In genomic region chr2:134790487-134790886, GRCh38 we compare ENCODE assay signal across 23 cellular contexts. TPM values are rescaled to one million over a fixed set of nuclear protein-coding genes. Genes with fewer than 3 reads are reported as not detected.
DNase-seq lines count a peak whose midpoint lies in the region; ATAC-seq, FAIRE-seq and TF ChIP-seq lines count a peak whose summit lies in the region.
"Had no signal": no experiment of that assay in that cellular context is flagged by ENCODE, and none has a peak within 500 bp of the region (broad histone marks: within the 10 kb centered on the region; RNA-seq: fewer than 3 reads in every experiment).

No MANE protein-coding gene starts in this region.

- H3K9ac ChIP-seq in Karpas-422 (ENCODE audit: low read length), result no peak overlapping the region
- no peak overlapping the region for H3K9ac ChIP-seq in endodermal cell (ENCODE audit: extremely low read depth, low read length, poor library complexity, severe bottlenecking)
- H3K9ac ChIP-seq: parathyroid adenoma had no signal

- H2AFZ ChIP-seq in Karpas-422 (ENCODE audit: low read length), result no peak overlapping the region
- H2AFZ ChIP-seq: parathyroid adenoma had no signal

- H3K4me2 ChIP-seq in Karpas-422 (ENCODE audit: low read depth, low read length, poor library complexity, severe bottlenecking), result no peak overlapping the region

- H3K4me3 ChIP-seq in Karpas-422 (ENCODE audit: low read length), result no peak overlapping the region
- no peak overlapping the region for H3K4me3 ChIP-seq in endodermal cell (ENCODE audit: low read length)
- H3K4me3 ChIP-seq: dorsolateral prefrontal cortex had no signal

- no peak for ATAC-seq in GM18867 (IDR thresholded peaks at IDR 0.05; ENCODE audit: unreplicated experiment)
- ATAC-seq: left lobe of liver had no signal

- H3K36me3 ChIP-seq in Karpas-422 (ENCODE audit: insufficient read depth, low read length), result no peaks in the 10 kb centered on the region
- H3K36me3 ChIP-seq in endodermal cell (ENCODE audit: control insufficient read depth, insufficient read depth, low read length), result no peaks in the 10 kb centered on the region

- H3K27me3 Mint-ChIP-seq in endodermal cell (ENCODE audit: insufficient read depth), result peaks cover 6% of the 10 kb centered on the region
- H3K27me3 Mint-ChIP-seq in progenitor cell of endocrine pancreas, result no peaks in the 10 kb centered on the region

- H3K79me2 ChIP-seq in Karpas-422 (ENCODE audit: low read length), result no peaks in the 10 kb centered on the region
- H3K79me2 ChIP-seq: parathyroid adenoma had no signal

- peak; percentile 16 for DNase-seq in DMS 273 (lab: John Stamatoyannopoulos, UW; ENCODE audit: unreplicated experiment)
- no peak for DNase-seq in DMS 273 treated with DMSO at 0.1 percent for 48 hours (lab: John Stamatoyannopoulos, UW)
- peak; percentile 52 for DNase-seq in Karpas-422
- DNase-seq in endodermal cell, result no peak
- DNase-seq in progenitor cell of endocrine pancreas (ENCODE audit: low spot score, unreplicated experiment), result no peak
- DNase-seq in frontal cortex (ENCODE audit: low spot score in 2 of 2), result no peak
- DNase-seq in NCI-H2171 treated with DMSO at 0.1 percent for 48 hours (lab: John Stamatoyannopoulos, UW), result no peak
- DNase-seq: activated CD4-positive, alpha-beta T cell treated with anti-CD3 and anti-CD28 coated beads for 48 hours; activated T-cell treated with anti-CD3 and anti-CD28 coated beads for 4 hours; C1 segment of cervical spinal cord; DMS79; dorsolateral prefrontal cortex; NCI-H1694 treated with DMSO at 0.1 percent for 48 hours; small intestine; T1000 had no signal

- H3K9me3 ChIP-seq in Karpas-422 (ENCODE audit: low read length) (no peaks in the 10 kb centered on the region), endodermal cell (ENCODE audit: control insufficient read depth, low read length) (no peaks in the 10 kb centered on the region)

- 0 out of 2 replicates have a peak, but pooled peaks cover 4% of the 10 kb centered on the region for H3K9me2 ChIP-seq in Karpas-422 (replicated peaks; ENCODE audit: insufficient read depth, low read length)

- no peak overlapping the region for H3K27ac ChIP-seq in Karpas-422 (ENCODE audit: low read length)
- no peak overlapping the region for H3K27ac ChIP-seq in endodermal cell (ENCODE audit: low read depth, low read length)
- H3K27ac ChIP-seq: 22Rv1, dorsolateral prefrontal cortex, parathyroid adenoma had no signal

- H3K4me3 Mint-ChIP-seq in endodermal cell (no peak overlapping the region), progenitor cell of endocrine pancreas (ENCODE audit: low read depth) (no peak overlapping the region)
- H3K4me3 Mint-ChIP-seq: activated naive CD4-positive, alpha-beta T cell treated with anti-CD3 and anti-CD28 coated beads, Interleukin-2, amount 50 U/mL, for 24 hours; brain had no signal

- 94% methylated on average over 3 of the region's 3 CpGs; no CpG with 5 or more reads in 1 of the 2 experiments for WGBS in endodermal cell (ENCODE audit: insufficient coverage in 1 of 2, insufficient read length in 1 of 2), 2 experiments

- FAIRE-seq in frontal cortex (lab: Jason Lieb, UNC), result no peak
- FAIRE-seq: small intestine had no signal

- no peaks in the 10 kb centered on the region for H3K4me1 ChIP-seq in Karpas-422 (ENCODE audit: low read length)
- no peaks in the 10 kb centered on the region for H3K4me1 ChIP-seq in endodermal cell (ENCODE audit: control insufficient read depth, insufficient read depth, low read length)
- H3K4me1 ChIP-seq: parathyroid adenoma had no signal

- H3K27ac Mint-ChIP-seq in endodermal cell (no peak overlapping the region), progenitor cell of endocrine pancreas (no peak overlapping the region)
- H3K27ac Mint-ChIP-seq: activated naive CD4-positive, alpha-beta T cell treated with anti-CD3 and anti-CD28 coated beads, Interleukin-2, amount 50 U/mL, for 24 hours had no signal

- H3K27me3 ChIP-seq in Karpas-422 (ENCODE audit: low read length) (no peaks in the 10 kb centered on the region), endodermal cell (ENCODE audit: control insufficient read depth, insufficient read depth, low read length, poor library complexity, severe bottlenecking) (no peaks in the 10 kb centered on the region)
- H3K27me3 ChIP-seq: dorsolateral prefrontal cortex had no signal

- H4K20me1 ChIP-seq in Karpas-422 (ENCODE audit: insufficient read depth, low read depth, low read length), result no peaks in the 10 kb centered on the region

- TF ChIP-seq CTCF in endodermal cell (conservative IDR thresholded peaks at IDR 0.05), result peak; percentile 59
- TF ChIP-seq CTCF in progenitor cell of endocrine pancreas (IDR thresholded peaks at IDR 0.05; ENCODE audit: unreplicated experiment), result peak; percentile 26

- H3K36me3 Mint-ChIP-seq in endodermal cell (ENCODE audit: low read depth), result no peaks in the 10 kb centered on the region
- H3K36me3 Mint-ChIP-seq in progenitor cell of endocrine pancreas (ENCODE audit: insufficient read depth), result no peaks in the 10 kb centered on the region
- H3K36me3 Mint-ChIP-seq: activated naive CD4-positive, alpha-beta T cell treated with anti-CD3 and anti-CD28 coated beads, Interleukin-2, amount 50 U/mL, for 24 hours; brain had no signal

- H3K4me1 Mint-ChIP-seq in endodermal cell (no peaks in the 10 kb centered on the region), progenitor cell of endocrine pancreas (ENCODE audit: low read depth) (peaks cover 3% of the 10 kb centered on the region)
- H3K4me1 Mint-ChIP-seq: activated naive CD4-positive, alpha-beta T cell treated with anti-CD3 and anti-CD28 coated beads, Interleukin-2, amount 50 U/mL, for 24 hours; brain had no signal

- H3K9me3 Mint-ChIP-seq in endodermal cell (peaks cover 4% of the 10 kb centered on the region), progenitor cell of endocrine pancreas (ENCODE audit: low read depth) (peaks cover 4% of the 10 kb centered on the region)
- H3K9me3 Mint-ChIP-seq: activated naive CD4-positive, alpha-beta T cell treated with anti-CD3 and anti-CD28 coated beads, Interleukin-2, amount 50 U/mL, for 24 hours had no signal

RNA-seq across cellular contexts. Expression of gene ACMSD, which starts 47.9 kb away (rescaled TPM):
- total RNA-seq in Karpas-422 (2014; rRNA removed; shearing (Covaris generic); ENCODE audit: low replicate concordance), result not detected in 2 replicates
- not detected for total RNA-seq in endodermal cell
- polyA plus RNA-seq in endodermal cell (2013, experiment 1 of 2), result not detected
- polyA plus RNA-seq in endodermal cell (2013, experiment 2 of 2), result not detected
- not detected in 2 replicates for total RNA-seq in progenitor cell of endocrine pancreas
- total RNA-seq in frontal cortex, result not detected
- total RNA-seq: NCI-H460 had no signal
- polyA plus RNA-seq: small intestine, thymus had no signal

Comparison
In these comparisons a context has a peak if more than half of its experiments do, and no peak if none do; other contexts are left out.
1. DNase-seq: peak in DMS 273 (single experiment) and Karpas-422 (single experiment); none in DMS 273 treated with DMSO at 0.1 percent for 48 hours (single experiment), endodermal cell (single experiment), progenitor cell of endocrine pancreas (single experiment), frontal cortex (0 of 2) and NCI-H2171 treated with DMSO at 0.1 percent for 48 hours (single experiment).